In genomic region chr17:45620468-45620867, GRCh38 we compare ENCODE assay signal across 8 cellular contexts.
DNase-seq lines count a peak whose midpoint lies in the region; ATAC-seq, FAIRE-seq and TF ChIP-seq lines count a peak whose summit lies in the region.
"Not testable (repeated sequence)": the region's sequence is repeated elsewhere in the genome, so short reads cannot be mapped to it uniquely, and the experiment has no call there.

No MANE protein-coding gene starts in this region.

- H4K20me1 ChIP-seq in H1 (replicated peaks in 1 of 2; ENCODE audit: control insufficient read depth in 1 of 2, insufficient read depth in 2 of 2, low read length in 2 of 2) = not testable (repeated sequence)

- not testable (repeated sequence) for H2BK120ac ChIP-seq in H1 (replicated peaks; ENCODE audit: low read depth, low read length)

- H3K18ac ChIP-seq in H1 (ENCODE audit: extremely low read depth, low read length) = not testable (repeated sequence)

- TF ChIP-seq RAD21 in H1 (IDR thresholded peaks at IDR 0.05 in 1 of 2, conservative IDR thresholded peaks at IDR 0.05 in 1 of 2; ENCODE audit: low read depth in 2 of 2, low read length in 2 of 2) = not testable (repeated sequence)

- not testable (repeated sequence) for TF ChIP-seq EP300 in H1 (IDR thresholded peaks at IDR 0.05; ENCODE audit: borderline replicate concordance in 1 of 2, low read depth in 2 of 2, low read length in 2 of 2)

- CTCF ChIA-PET in activated CD8-positive, alpha-beta memory T cell treated with anti-CD3 and anti-CD28 coated beads, Interleukin-2, amount 10 ng/mL, durations not matched to agents 7 days and 5 days (lab: Charles Lee); H1 (lab: Charles Lee; ENCODE audit: partially characterized antibody): not testable (repeated sequence)

- TF ChIP-seq CTCF in BE2C (IDR thresholded peaks at IDR 0.05; ENCODE audit: low read depth, low read length); H1 (IDR thresholded peaks at IDR 0.05; ENCODE audit: control extremely low read depth in 1 of 3, insufficient read depth in 1 of 3, low read depth in 1 of 3, low read length in 3 of 3); left lung (IDR thresholded peaks at IDR 0.05): not testable (repeated sequence)

- H3K27me3 Mint-ChIP-seq in activated CD8-positive, alpha-beta memory T cell treated with anti-CD3 and anti-CD28 coated beads, Interleukin-2, amount 10 ng/mL, durations not matched to agents 7 days and 5 days = not testable (repeated sequence)

- peak overlapping the region in 1 of 4 experiments; percentile 79; a peak in 3 of 7 replicates for H3K9ac ChIP-seq in H1 (replicated peaks in 1 of 4; ENCODE audit: extremely low read depth in 1 of 4, low read depth in 3 of 4, low read length in 3 of 4)

- not testable (repeated sequence) for H4K91ac ChIP-seq in H1 (replicated peaks; ENCODE audit: insufficient read length, low read length)

- not testable (repeated sequence) for TF ChIP-seq POLR2A in H1 (IDR thresholded peaks at IDR 0.05; ENCODE audit: control extremely low read depth in 1 of 2, low read depth in 2 of 2, low read length in 2 of 2)

- H3K9me3 ChIP-seq in BE2C; H1 (ENCODE audit: insufficient read depth in 2 of 2, low read depth in 1 of 2, low read length in 1 of 2); left lung: not testable (repeated sequence)

- POLR2A ChIA-PET in H1 (lab: Charles Lee; ENCODE audit: partially characterized antibody) = not testable (repeated sequence)

- H3K4me3 ChIP-seq in BE2C (ENCODE audit: low read depth, low read length) (peak overlapping the region; percentile 51), H1 (ENCODE audit: extremely low read depth in 1 of 4, insufficient read depth in 2 of 4, low read depth in 3 of 4, low read length in 4 of 4) (peak overlapping the region; percentile 10 to 52 (median 30); a peak in 7 of 8 replicates), left lung (peak overlapping the region; percentile 13 to 42), skeletal muscle cell (ENCODE audit: low read depth, low read length) (peak overlapping the region; percentile 43)
- H3K4me3 ChIP-seq in Jurkat, Clone E6-1 (ENCODE audit: low read length) = peak overlapping the region; percentile 40

- not testable (repeated sequence) for H3K9me3 Mint-ChIP-seq in activated CD8-positive, alpha-beta memory T cell treated with anti-CD3 and anti-CD28 coated beads, Interleukin-2, amount 10 ng/mL, durations not matched to agents 7 days and 5 days (ENCODE audit: low read depth)

- not testable (repeated sequence) for H3K4me1 Mint-ChIP-seq in activated CD8-positive, alpha-beta memory T cell treated with anti-CD3 and anti-CD28 coated beads, Interleukin-2, amount 10 ng/mL, durations not matched to agents 7 days and 5 days

- not testable (repeated sequence) for H3K36me3 ChIP-seq in BE2C; H1 (ENCODE audit: control insufficient read depth in 2 of 4, insufficient read depth in 4 of 4, low read length in 3 of 4); left lung

- not testable (repeated sequence) for H3K79me1 ChIP-seq in H1 (ENCODE audit: low read depth, low read length)

- not testable (repeated sequence) for H2AK5ac ChIP-seq in H1 (ENCODE audit: low read depth, low read length)

- H3K4me1 ChIP-seq in BE2C; H1 (replicated peaks in 1 of 4; ENCODE audit: control insufficient read depth in 3 of 4, insufficient read depth in 4 of 4, low read length in 3 of 4); left lung: not testable (repeated sequence)

- not testable (repeated sequence) for H2BK5ac ChIP-seq in H1 (ENCODE audit: low read depth, low read length)

- not testable (repeated sequence) for H3K79me2 ChIP-seq in H1 (ENCODE audit: control insufficient read depth in 1 of 2, insufficient read depth in 2 of 2, low read length in 2 of 2)

- H3K23me2 ChIP-seq in H1 (ENCODE audit: low read depth, low read length) = not testable (repeated sequence)

- H2BK20ac ChIP-seq in H1 (ENCODE audit: low read length) = not testable (repeated sequence)

- H4K5ac ChIP-seq in H1 (ENCODE audit: insufficient read length, low read depth, low read length) = not testable (repeated sequence)

- not testable (repeated sequence) for H3K36me3 Mint-ChIP-seq in activated CD8-positive, alpha-beta memory T cell treated with anti-CD3 and anti-CD28 coated beads, Interleukin-2, amount 10 ng/mL, durations not matched to agents 7 days and 5 days

- not testable (repeated sequence) for H3K4ac ChIP-seq in H1 (replicated peaks; ENCODE audit: insufficient read length, low read depth, low read length)

- FAIRE-seq in H1 (lab: Jason Lieb, UNC) = not testable (repeated sequence)

- not testable (repeated sequence) for H2BK15ac ChIP-seq in H1 (ENCODE audit: low read length)

- 0 out of 2 replicates have a peak overlapping the region, but pooled peaks have one; percentile 35 for H4K8ac ChIP-seq in H1 (ENCODE audit: extremely low read depth, insufficient read depth, low read length)

- not testable (repeated sequence) for H3K4me2 ChIP-seq in H1 (ENCODE audit: insufficient read depth in 1 of 2, low read depth in 2 of 2, low read length in 2 of 2)

- not testable (repeated sequence) for H2AFZ ChIP-seq in H1 (ENCODE audit: low read length)

- not testable (repeated sequence) for H3K23ac ChIP-seq in H1 (ENCODE audit: insufficient read length)

- not testable (repeated sequence) for H3K56ac ChIP-seq in H1 (replicated peaks; ENCODE audit: insufficient read length, low read depth, low read length)

- not testable (repeated sequence) for H3K27ac Mint-ChIP-seq in activated CD8-positive, alpha-beta memory T cell treated with anti-CD3 and anti-CD28 coated beads, Interleukin-2, amount 10 ng/mL, durations not matched to agents 7 days and 5 days

- intact Hi-C loops in left lung (cut with DNase I) = not testable (repeated sequence)

- H3K4me3 Mint-ChIP-seq in activated CD8-positive, alpha-beta memory T cell treated with anti-CD3 and anti-CD28 coated beads, Interleukin-2, amount 10 ng/mL, durations not matched to agents 7 days and 5 days = peak overlapping the region; percentile 66

- no CpG with 5 or more reads among the region's 54 CpGs for WGBS in H1 (ENCODE audit: extremely low coverage in 1 of 2, insufficient coverage in 1 of 2, insufficient read length in 1 of 2, insufficient replicate concordance in 2 of 2, low coverage in 1 of 2, low lambda C conversion rate in 2 of 2, missing lambda C conversion rate in 1 of 2), 2 experiments

- not testable (repeated sequence) for H2BK12ac ChIP-seq in H1 (ENCODE audit: low read depth, low read length)

- H3K27me3 ChIP-seq in BE2C; H1 (replicated peaks in 1 of 4; ENCODE audit: control insufficient read depth in 3 of 4, extremely low read depth in 1 of 4, insufficient read depth in 3 of 4, low read length in 3 of 4); left lung: not testable (repeated sequence)

- H3K27ac ChIP-seq in H1 (ENCODE audit: low read depth, low read length); left lung: not testable (repeated sequence)

- DNase-seq in BE2C = peak; percentile 26
- not testable (repeated sequence) for DNase-seq in Jurkat, Clone E6-1 (ENCODE audit: low read depth, low spot score); activated CD8-positive, alpha-beta memory T cell treated with anti-CD3 and anti-CD28 coated beads, Interleukin-2, amount 10 ng/mL, durations not matched to agents 7 days and 5 days; left lung; skeletal muscle cell (ENCODE audit: low read depth)
- peak in 1 of 2 experiments; percentile 72 for DNase-seq in H1 (ENCODE audit: low read depth in 1 of 2, low spot score in 2 of 2)

- ATAC-seq in GM19328 (IDR thresholded peaks at IDR 0.05; ENCODE audit: unreplicated experiment) (peak; percentile 31), HG02798 (IDR thresholded peaks at IDR 0.05; ENCODE audit: poor library complexity, unreplicated experiment) (peak; percentile 38), left lung (peak; percentile 73)
- ATAC-seq in activated CD8-positive, alpha-beta memory T cell treated with anti-CD3 and anti-CD28 coated beads, Interleukin-2, amount 10 ng/mL, durations not matched to agents 7 days and 5 days = peak; percentile 77

- not testable (repeated sequence) for H3K14ac ChIP-seq in H1 (ENCODE audit: insufficient read length)
